Comparison of ENCODE assay signal across 18 cellular contexts in the genomic region with DNA sequence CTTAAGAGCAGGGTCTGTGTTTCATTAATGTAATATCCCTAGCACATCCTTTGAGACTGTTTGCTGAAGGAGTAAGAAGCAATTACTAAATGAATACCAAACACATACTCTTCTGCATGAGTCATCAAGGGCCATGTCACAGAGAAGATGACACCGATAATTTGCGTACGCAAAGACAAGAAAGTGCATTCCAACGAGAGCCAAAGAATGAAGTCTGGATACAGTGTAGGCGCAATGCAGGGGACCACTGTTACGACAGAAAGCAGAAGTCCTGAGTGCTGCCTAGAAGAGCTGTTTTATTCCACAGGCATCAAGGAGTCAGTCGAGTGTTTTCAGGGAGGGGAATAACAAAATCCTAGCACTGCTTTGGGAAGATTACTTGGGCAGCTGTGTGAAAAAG.
DNase-seq lines count a peak whose midpoint lies in the region.
"Had no signal": no experiment of that assay in that cellular context is flagged by ENCODE, and none has a peak within 500 bp of the region (broad histone marks: within the 10 kb centered on the region; RNA-seq: fewer than 3 reads in every experiment).

No MANE protein-coding gene starts in this region.

- H3K36me3 ChIP-seq in adipocyte (ENCODE audit: control insufficient read depth, insufficient read depth, low read length, severe bottlenecking), result peaks cover 6% of the 10 kb centered on the region
- H3K36me3 ChIP-seq: heart right ventricle, pancreas, SJSA1 had no signal

- DNase-seq in AG20443 (ENCODE audit: low spot score) (peak; percentile 69), GM04504 (ENCODE audit: low read depth) (peak; percentile 50), adipocyte (ENCODE audit: low read depth) (peak; percentile 73), kidney glomerular epithelial cell (lab: John Stamatoyannopoulos, UW) (peak; percentile 10), DMS79 (lab: John Stamatoyannopoulos, UW) (no peak), substantia nigra (lab: John Stamatoyannopoulos, UW) (no peak), ureter (ENCODE audit: low spot score) (no peak), GOT3 (lab: John Stamatoyannopoulos, UW) (no peak)
- DNase-seq: activated CD4-positive, alpha-beta T cell treated with anti-CD3 and anti-CD28 coated beads for 1 hour; DMS153; heart right ventricle; naive B cell; NCI-H2029; OCI-M1; pancreas; stimulated activated CD4-positive, alpha-beta T cell treated with anti-CD3 and anti-CD28 coated beads, Interleukin-2, amount 100 ng/mL, for 48 hours had no signal

- H3K9me3 ChIP-seq in adipocyte (ENCODE audit: control insufficient read depth, low read length), result no peaks in the 10 kb centered on the region
- H3K9me3 ChIP-seq: BLaER1, heart right ventricle, pancreas, SJSA1 had no signal

- no peak overlapping the region for H3K9ac ChIP-seq in adipocyte (ENCODE audit: low read length)
- H3K9ac ChIP-seq: BLaER1 had no signal

- H3K4me1 ChIP-seq in adipocyte (ENCODE audit: control insufficient read depth, insufficient read depth, low read length), result no peaks in the 10 kb centered on the region
- H3K4me1 ChIP-seq: pancreas had no signal

- H3K4me3 ChIP-seq in adipocyte (ENCODE audit: low read length), result no peak overlapping the region
- H3K4me3 ChIP-seq: BLaER1, heart right ventricle, pancreas, SJSA1 had no signal

- no peaks in the 10 kb centered on the region for H3K27me3 ChIP-seq in adipocyte (replicated peaks; ENCODE audit: control insufficient read depth, insufficient read depth, low read length)
- H3K27me3 ChIP-seq: BLaER1, heart right ventricle, pancreas, SJSA1 had no signal

- H3K27ac ChIP-seq in substantia nigra (ENCODE audit: low read depth, low read length, poor library complexity, severe bottlenecking), result no peak overlapping the region
- H3K27ac ChIP-seq: BLaER1, heart right ventricle, pancreas, SJSA1 had no signal

Comparison
In these comparisons a context has a peak if more than half of its experiments do, and no peak if none do; other contexts are left out.
1. DNase-seq: peak in AG20443 (single experiment), GM04504 (single experiment), adipocyte (single experiment) and kidney glomerular epithelial cell (single experiment); none in DMS79 (single experiment), substantia nigra (0 of 49), ureter (single experiment) and GOT3 (single experiment).